1 cellular context compared by ENCODE assay signal in the genomic region with DNA sequence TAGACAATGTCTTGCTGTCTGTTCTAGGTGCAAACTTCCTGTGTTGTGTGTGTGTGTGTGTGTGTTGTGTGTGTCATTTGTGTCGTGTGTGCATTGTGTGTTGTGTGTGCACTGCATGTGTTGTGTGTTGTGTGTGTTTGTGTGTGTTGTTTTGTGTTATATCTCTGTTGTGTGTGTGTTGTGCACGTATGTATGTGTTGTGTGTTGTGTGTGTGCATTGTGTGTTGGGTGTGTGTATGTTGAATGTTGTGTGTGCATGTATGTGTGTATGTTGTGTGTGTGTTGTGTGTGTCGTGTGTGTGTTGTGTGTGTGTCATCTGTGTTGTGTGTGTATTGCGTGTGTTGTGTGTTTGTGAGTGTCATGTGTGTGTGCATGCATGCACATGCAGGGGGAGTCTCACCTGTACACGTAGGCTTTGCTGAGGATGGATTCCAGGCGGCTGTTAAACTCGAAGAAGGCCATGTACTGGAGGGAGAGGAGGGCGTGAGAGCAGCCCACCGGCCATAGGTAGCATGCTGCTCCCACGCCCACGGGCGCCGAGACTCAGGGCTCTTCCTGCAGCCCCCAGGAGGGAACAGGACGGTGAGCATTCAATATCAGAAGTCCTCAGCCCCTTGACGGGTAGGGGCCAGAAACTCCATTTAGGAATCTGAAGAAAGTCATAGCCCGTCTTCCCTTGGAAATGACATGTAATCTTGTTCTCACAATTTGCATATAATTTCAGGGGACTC.
TF ChIP-seq lines count a peak whose summit lies in the region.

No MANE protein-coding gene starts in this region.

TF ChIP-seq in K562, 482 proteins besides CTCF, POLR2A, EP300 and RAD21 (continued from another document):
- TF ChIP-seq, protein P1, sequence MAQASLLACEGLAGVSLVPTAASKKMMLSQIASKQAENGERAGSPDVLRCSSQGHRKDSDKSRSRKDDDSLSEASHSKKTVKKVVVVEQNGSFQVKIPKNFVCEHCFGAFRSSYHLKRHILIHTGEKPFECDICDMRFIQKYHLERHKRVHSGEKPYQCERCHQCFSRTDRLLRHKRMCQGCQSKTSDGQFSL (CRISPR knock-in tag; IDR thresholded peaks at IDR 0.05): 0 out of 2 replicates have a peak, but pooled peaks have one; percentile 48
- TF ChIP-seq, protein P1 (tag; IDR thresholded peaks at IDR 0.05): no peak
